ENCODE assay signal across 11 cellular contexts in genomic region chr9:16134351-16134750, GRCh38.
A peak's percentile ranks its signal among the peaks of the same experiment; 100 is the strongest.
DNase-seq lines count a peak whose midpoint lies in the region; ATAC-seq, FAIRE-seq and TF ChIP-seq lines count a peak whose summit lies in the region.
"Had no signal": no experiment of that assay in that cellular context is flagged by ENCODE, and none has a peak within 500 bp of the region (broad histone marks: within the 10 kb centered on the region; RNA-seq: fewer than 3 reads in every experiment).

No MANE protein-coding gene starts in this region.

- FAIRE-seq in bronchial epithelial cell (lab: Jason Lieb, UNC): no peak
- FAIRE-seq: HTR-8/SVneo had no signal

- peak overlapping the region; percentile 80 for H2AK5ac ChIP-seq in mesenchymal stem cell (ENCODE audit: low read length, severe bottlenecking)

- WGBS in mesenchymal stem cell: 88% methylated on average over 4 of the region's 4 CpGs
- WGBS in smooth muscle cell (ENCODE audit: low lambda C conversion rate): 89% methylated on average over 4 of the region's 4 CpGs

- peak; percentile 0 for DNase-seq in DMS53 (lab: John Stamatoyannopoulos, UW)
- DNase-seq in DMS53 treated with DMSO at 0.1 percent for 48 hours (lab: John Stamatoyannopoulos, UW; ENCODE audit: unreplicated experiment): no peak
- DNase-seq in M059J (ENCODE audit: low read depth): peak; percentile 53
- DNase-seq in bronchial epithelial cell (ENCODE audit: low read depth): peak; percentile 65
- no peak for DNase-seq in mesenchymal stem cell
- DNase-seq in smooth muscle cell (lab: John Stamatoyannopoulos, UW; ENCODE audit: unreplicated experiment): no peak
- DNase-seq in activated CD8-positive, alpha-beta memory T cell treated with anti-CD3 and anti-CD28 coated beads, Interleukin-2, amount 50 U/mL, for 4 hours: no peak

- no peak overlapping the region for H3K4ac ChIP-seq in mesenchymal stem cell (ENCODE audit: low read depth in 1 of 2, low read length in 2 of 2)

- H3K79me1 ChIP-seq in mesenchymal stem cell (replicated peaks; ENCODE audit: low read length, poor library complexity, severe bottlenecking): no peaks in the 10 kb centered on the region

- H3K4me1 ChIP-seq in mesenchymal stem cell (ENCODE audit: control insufficient read depth, insufficient read depth, low read depth, low read length): peaks cover 22% of the 10 kb centered on the region
- H3K4me1 ChIP-seq in smooth muscle cell (ENCODE audit: low read depth): no peaks in the 10 kb centered on the region

- no peak overlapping the region for H2AFZ ChIP-seq in mesenchymal stem cell (ENCODE audit: low read depth, low read length)
- H2AFZ ChIP-seq in smooth muscle cell (ENCODE audit: low read depth): no peak overlapping the region

- H3K4me2 ChIP-seq in mesenchymal stem cell (ENCODE audit: low read length, poor library complexity, severe bottlenecking) (no peak overlapping the region), smooth muscle cell (no peak overlapping the region)

- no peaks in the 10 kb centered on the region for H3K79me2 ChIP-seq in smooth muscle cell (ENCODE audit: low read depth)

- H3K4me3 ChIP-seq in bronchial epithelial cell (ENCODE audit: low read depth, low read length): no peak overlapping the region
- no peak overlapping the region for H3K4me3 ChIP-seq in mesenchymal stem cell (ENCODE audit: insufficient read depth in 1 of 2, low read depth in 1 of 2, low read length in 2 of 2)
- H3K4me3 ChIP-seq in smooth muscle cell: no peak overlapping the region
- H3K4me3 ChIP-seq: GM12878 had no signal

- H3K27ac ChIP-seq in mesenchymal stem cell (ENCODE audit: low read length, poor library complexity, severe bottlenecking) (peak overlapping the region; percentile 8), smooth muscle cell (ENCODE audit: low read depth) (no peak overlapping the region)
- H3K27ac ChIP-seq: 22Rv1 had no signal

- H3F3A ChIP-seq in smooth muscle cell (ENCODE audit: low read depth): peaks cover 4% of the 10 kb centered on the region

- TF ChIP-seq CTCF in bronchial epithelial cell (IDR thresholded peaks at IDR 0.05; ENCODE audit: insufficient read depth, low read length, severe bottlenecking) (no peak), smooth muscle cell (IDR thresholded peaks at IDR 0.05; ENCODE audit: borderline replicate concordance, insufficient read depth, poor library complexity, severe bottlenecking) (no peak)

- H3K14ac ChIP-seq in mesenchymal stem cell (ENCODE audit: low read length in 2 of 2): no peak overlapping the region

- no peak overlapping the region for H4K91ac ChIP-seq in mesenchymal stem cell (ENCODE audit: low read length)

- H3K9me3 ChIP-seq in mesenchymal stem cell (ENCODE audit: control insufficient read depth, low read length) (no peaks in the 10 kb centered on the region), smooth muscle cell (replicated peaks; ENCODE audit: low read depth) (no peaks in the 10 kb centered on the region)

- H2BK120ac ChIP-seq in mesenchymal stem cell (ENCODE audit: low read depth, low read length): no peak overlapping the region

- no peak overlapping the region for H3K23ac ChIP-seq in mesenchymal stem cell (ENCODE audit: low read length in 2 of 2)

- no peak overlapping the region for H2BK12ac ChIP-seq in mesenchymal stem cell (ENCODE audit: low read length in 2 of 2)

- no peak overlapping the region for H2BK5ac ChIP-seq in mesenchymal stem cell (ENCODE audit: low read depth, low read length, poor library complexity, severe bottlenecking)

- ATAC-seq in GM18498 (IDR thresholded peaks at IDR 0.05; ENCODE audit: unreplicated experiment): no peak

- H3K27me3 ChIP-seq in bronchial epithelial cell (ENCODE audit: control insufficient read depth, insufficient read depth, low read length): no peaks in the 10 kb centered on the region
- no peaks in the 10 kb centered on the region for H3K27me3 ChIP-seq in mesenchymal stem cell (ENCODE audit: control insufficient read depth in 1 of 2, insufficient read depth in 1 of 2, low read length in 2 of 2)
- H3K27me3 ChIP-seq in smooth muscle cell (ENCODE audit: low read depth): no peaks in the 10 kb centered on the region

- no peaks in the 10 kb centered on the region for H4K20me1 ChIP-seq in smooth muscle cell (ENCODE audit: low read depth)

- no peak overlapping the region for H4K8ac ChIP-seq in mesenchymal stem cell (ENCODE audit: low read length)

- no peak overlapping the region for H3K9ac ChIP-seq in mesenchymal stem cell (ENCODE audit: low read length)
- H3K9ac ChIP-seq in smooth muscle cell (ENCODE audit: low read depth): no peak overlapping the region

- H3K36me3 ChIP-seq in bronchial epithelial cell (ENCODE audit: control insufficient read depth, insufficient read depth, low read length) (no peaks in the 10 kb centered on the region), mesenchymal stem cell (ENCODE audit: control insufficient read depth in 1 of 2, insufficient read depth in 2 of 2, low read depth in 1 of 2, low read length in 2 of 2) (no peaks in the 10 kb centered on the region), smooth muscle cell (ENCODE audit: low read depth) (no peaks in the 10 kb centered on the region)

- no peak overlapping the region for H3K18ac ChIP-seq in mesenchymal stem cell (ENCODE audit: low read depth in 1 of 2, low read length in 2 of 2)

- H2BK15ac ChIP-seq in mesenchymal stem cell (ENCODE audit: low read depth, poor library complexity, severe bottlenecking): no peak overlapping the region

Comparison
In these comparisons a context has a peak if more than half of its experiments do, and no peak if none do; other contexts are left out.
1. DNase-seq: peak in DMS53 (single experiment), M059J (single experiment) and bronchial epithelial cell (single experiment); none in DMS53 treated with DMSO at 0.1 percent for 48 hours (single experiment), mesenchymal stem cell (single experiment), smooth muscle cell (single experiment) and activated CD8-positive, alpha-beta memory T cell treated with anti-CD3 and anti-CD28 coated beads, Interleukin-2, amount 50 U/mL, for 4 hours (single experiment).